7 cellular contexts compared by ENCODE assay signal in genomic region chr9:78568774-78569173, GRCh38.
"Had no signal": no experiment of that assay in that cellular context is flagged by ENCODE, and none has a peak within 500 bp of the region (broad histone marks: within the 10 kb centered on the region; RNA-seq: fewer than 3 reads in every experiment).

No MANE protein-coding gene starts in this region.

- FAIRE-seq: HepG2, HTR-8/SVneo, K562 had no signal

- DNase-seq: IMR-90, KBM-7, KG1 had no signal

- H3K27ac ChIP-seq: HL-60 had no signal

- H3K4me3 ChIP-seq: K562 had no signal

- ATAC-seq: HepG2, K562 had no signal
